Comparison of ENCODE assay signal across 24 cellular contexts in the genomic region with DNA sequence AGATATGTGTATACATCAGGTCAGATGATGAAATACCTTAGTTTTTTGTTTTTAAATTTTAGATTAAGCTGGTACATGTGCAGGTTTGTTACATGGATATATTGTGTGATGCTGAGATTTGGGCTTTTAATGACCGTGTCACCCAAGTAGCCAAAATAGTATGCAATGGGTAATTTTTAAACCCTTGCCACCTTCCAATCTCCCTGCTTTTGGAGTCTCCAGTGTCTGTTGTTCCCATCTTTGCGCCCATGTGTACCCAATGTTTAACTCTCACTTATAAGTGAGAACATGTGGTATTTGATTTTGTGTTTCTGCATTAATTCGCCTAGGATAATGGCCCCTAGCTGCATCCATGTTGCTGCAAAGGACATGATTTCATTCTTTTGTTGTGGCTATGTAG. TPM values are rescaled to one million over a fixed set of nuclear protein-coding genes. Genes with fewer than 3 reads are reported as not detected.
DNase-seq lines count a peak whose midpoint lies in the region; ATAC-seq, FAIRE-seq and TF ChIP-seq lines count a peak whose summit lies in the region.
"Had no signal": no experiment of that assay in that cellular context is flagged by ENCODE, and none has a peak within 500 bp of the region (broad histone marks: within the 10 kb centered on the region; RNA-seq: fewer than 3 reads in every experiment).

No MANE protein-coding gene starts in this region.

- peaks cover 3% of the 10 kb centered on the region for H3K36me3 ChIP-seq in OCI-LY3 (replicated peaks; ENCODE audit: low read depth, low read length)
- H3K36me3 ChIP-seq in K562 (ENCODE audit: control insufficient read depth, insufficient read depth, low read length) = no peaks in the 10 kb centered on the region; the same call in 2 of the 3 replicates
- H3K36me3 ChIP-seq: BLaER1 treated with 17β-estradiol and CSF1 and Interleukin-3, amounts not matched to agents 10 nM and 100 nM had no signal

- no peak overlapping the region for H3K4me3 Mint-ChIP-seq in activated CD4-positive, alpha-beta T cell treated with anti-CD3 and anti-CD28 coated beads for 36 hours
- no peak overlapping the region for H3K4me3 Mint-ChIP-seq in stimulated activated memory B cell treated with anti-CD40 and anti-IgM and Interleukin-4, amounts not matched to agents 10 μg/mL and 1 μg/mL and 100 μg/mL, for 72 hours
- H3K4me3 Mint-ChIP-seq: CD4-positive, alpha-beta T cell; CD8-positive, alpha-beta T cell had no signal

- H3K4me1 ChIP-seq in OCI-LY3 (ENCODE audit: low read length) = peaks cover 65% of the 10 kb centered on the region
- peaks cover 16 to 58% of the 10 kb centered on the region in 2 experiments for H3K4me1 ChIP-seq in K562 (replicated peaks in 1 of 2; ENCODE audit: control insufficient read depth in 2 of 2, insufficient read depth in 2 of 2, low read length in 2 of 2)
- H3K4me1 ChIP-seq: A549 had no signal

- TF ChIP-seq CTCF in OCI-LY3 (IDR thresholded peaks at IDR 0.05; ENCODE audit: low read depth, low read length) (no peak), K562 (IDR thresholded peaks at IDR 0.05 in 2 of 3, conservative IDR thresholded peaks at IDR 0.05 in 1 of 3; ENCODE audit: insufficient read depth in 2 of 3, low read depth in 1 of 3, low read length in 3 of 3) (no peak)

- H3K9ac ChIP-seq in OCI-LY3 (ENCODE audit: low read length) = peak overlapping the region; percentile 66
- no peak overlapping the region for H3K9ac ChIP-seq in K562 (ENCODE audit: insufficient read depth in 1 of 2, low read depth in 2 of 2, low read length in 2 of 2)
- H3K9ac ChIP-seq: BLaER1 treated with 17β-estradiol and CSF1 and Interleukin-3, amounts not matched to agents 10 nM and 100 nM had no signal

- H3K27ac Mint-ChIP-seq in activated CD4-positive, alpha-beta T cell treated with anti-CD3 and anti-CD28 coated beads for 36 hours = peak overlapping the region; percentile 22
- H3K27ac Mint-ChIP-seq in stimulated activated memory B cell treated with anti-CD40 and anti-IgM and Interleukin-4, amounts not matched to agents 10 μg/mL and 1 μg/mL and 100 μg/mL, for 72 hours = peak overlapping the region; percentile 69
- H3K27ac Mint-ChIP-seq: B cell; CD4-positive, alpha-beta T cell; CD8-positive, alpha-beta T cell had no signal

- no peaks in the 10 kb centered on the region for H3K27me3 ChIP-seq in OCI-LY3 (ENCODE audit: low read depth, low read length)
- no peaks in the 10 kb centered on the region for H3K27me3 ChIP-seq in K562 (ENCODE audit: control insufficient read depth in 2 of 2, insufficient read depth in 2 of 2, low read length in 2 of 2)
- H3K27me3 ChIP-seq: BLaER1 treated with 17β-estradiol and CSF1 and Interleukin-3, amounts not matched to agents 10 nM and 100 nM had no signal

- H3K79me2 ChIP-seq in OCI-LY3 (ENCODE audit: low read length) (no peaks in the 10 kb centered on the region), K562 (ENCODE audit: control insufficient read depth, insufficient read depth, low read length) (no peaks in the 10 kb centered on the region)

- 77% methylated on average over 3 of the region's 3 CpGs for WGBS in K562 (ENCODE audit: insufficient coverage, low coverage, missing lambda C conversion rate)

- H3K4me2 ChIP-seq in OCI-LY3 (ENCODE audit: low read length) (peak overlapping the region; percentile 72; the same call in 1 of the 2 replicates), K562 (ENCODE audit: insufficient read depth, low read length) (no peak overlapping the region)
- H3K4me2 ChIP-seq: A549 had no signal

- in situ Hi-C loops in K562 (cut with MboI) = no loop called here

- no peak overlapping the region for H2AFZ ChIP-seq in OCI-LY3 (ENCODE audit: low read depth, low read length)
- no peak overlapping the region for H2AFZ ChIP-seq in K562 (ENCODE audit: low read depth, low read length)

- peaks cover 20% of the 10 kb centered on the region for H3K9me3 Mint-ChIP-seq in activated CD4-positive, alpha-beta T cell treated with anti-CD3 and anti-CD28 coated beads for 36 hours (ENCODE audit: low read depth)
- H3K9me3 Mint-ChIP-seq in stimulated activated memory B cell treated with anti-CD40 and anti-IgM and Interleukin-4, amounts not matched to agents 10 μg/mL and 1 μg/mL and 100 μg/mL, for 72 hours = peaks cover 9% of the 10 kb centered on the region

- BruUV-seq in K562 (replicated peaks; lab: Mats Ljungman, UMichigan) = no TSS peak

- H3K4me1 Mint-ChIP-seq in activated CD4-positive, alpha-beta T cell treated with anti-CD3 and anti-CD28 coated beads for 36 hours = peaks cover 48% of the 10 kb centered on the region
- H3K4me1 Mint-ChIP-seq in stimulated activated memory B cell treated with anti-CD40 and anti-IgM and Interleukin-4, amounts not matched to agents 10 μg/mL and 1 μg/mL and 100 μg/mL, for 72 hours = peaks cover 71% of the 10 kb centered on the region

- CTCF ChIA-PET in activated CD4-positive, alpha-beta T cell treated with anti-CD3 and anti-CD28 coated beads for 36 hours (lab: Charles Lee) = interaction anchor here (1.0 to 1.7 kb wide), 4 partner anchors 27 to 37 kb away, joined by 3 to 7 read pairs (median 4); no protein-coding TSS in a partner anchor
- CTCF ChIA-PET in K562 (lab: Yijun Ruan, JAX; ENCODE audit: low intra/inter-chr PET ratio) = no interaction called here

- H3K9me1 ChIP-seq in K562 (ENCODE audit: control insufficient read depth, insufficient read depth, low read length) = no peaks in the 10 kb centered on the region

- H3K9me3 ChIP-seq in OCI-LY3 (ENCODE audit: insufficient read depth, low read length) (peaks cover 6% of the 10 kb centered on the region; the same call in 1 of the 2 replicates), K562 (replicated peaks; ENCODE audit: control insufficient read depth, insufficient read depth, low read depth, low read length) (peaks cover 4% of the 10 kb centered on the region)

- no peak for FAIRE-seq in K562 (lab: Jason Lieb, UNC)
- FAIRE-seq: A549 had no signal

- DNase-seq in activated CD4-positive, alpha-beta T cell treated with anti-CD3 and anti-CD28 coated beads for 36 hours = no peak
- no peak for DNase-seq in activated CD4-positive, alpha-beta T cell treated with anti-CD3 and anti-CD28 coated beads, Interleukin-2, amount 50 U/mL, for 4 hours
- DNase-seq in K562 (ENCODE audit: extremely low read depth in 1 of 4, low spot score in 3 of 4) (no peak), cardiac septum (ENCODE audit: low spot score) (no peak), COLO829 (ENCODE audit: low spot score) (no peak)
- DNase-seq: AML-193; CD4-positive, alpha-beta T cell; CD8-positive, alpha-beta T cell; COR-L47; DMS 273 treated with DMSO at 0.1 percent for 48 hours; DMS153; DMS53; DMS79; DND-41; EL; GDM1 had no signal

- ATAC-seq in activated CD4-positive, alpha-beta T cell treated with anti-CD3 and anti-CD28 coated beads for 36 hours = no peak
- no peak for ATAC-seq in K562
- ATAC-seq in stimulated activated memory B cell treated with anti-CD40 and anti-IgM and Interleukin-4, amounts not matched to agents 10 μg/mL and 1 μg/mL and 100 μg/mL, for 72 hours = no peak
- ATAC-seq in GM18519 (IDR thresholded peaks at IDR 0.05; ENCODE audit: low FRiP score, unreplicated experiment) = no peak
- ATAC-seq: A549; CD8-positive, alpha-beta T cell had no signal

- peak overlapping the region; percentile 92 for H3K27ac ChIP-seq in OCI-LY3 (ENCODE audit: low read length)
- H3K27ac ChIP-seq in K562 (ENCODE audit: extremely low read depth, low read depth, low read length) = no peak overlapping the region
- H3K27ac ChIP-seq: 22Rv1, A549, C4-2B had no signal

- H4K20me1 ChIP-seq in OCI-LY3 (ENCODE audit: insufficient read depth, low read length) (no peaks in the 10 kb centered on the region), K562 (replicated peaks; ENCODE audit: control insufficient read depth, insufficient read depth, low read length) (no peaks in the 10 kb centered on the region)
- H4K20me1 ChIP-seq: BLaER1 treated with 17β-estradiol and CSF1 and Interleukin-3, amounts not matched to agents 10 nM and 100 nM had no signal

- TF ChIP-seq POLR2A in K562 (conservative IDR thresholded peaks at IDR 0.05) = no peak

- H3K27me3 Mint-ChIP-seq in activated CD4-positive, alpha-beta T cell treated with anti-CD3 and anti-CD28 coated beads for 36 hours = no peaks in the 10 kb centered on the region
- no peaks in the 10 kb centered on the region for H3K27me3 Mint-ChIP-seq in stimulated activated memory B cell treated with anti-CD40 and anti-IgM and Interleukin-4, amounts not matched to agents 10 μg/mL and 1 μg/mL and 100 μg/mL, for 72 hours
- H3K27me3 Mint-ChIP-seq: B cell; CD4-positive, alpha-beta T cell had no signal

- TF ChIP-seq EP300 in K562 (IDR thresholded peaks at IDR 0.05; ENCODE audit: low read length) = no peak

- POLR2A ChIA-PET in activated CD4-positive, alpha-beta T cell treated with anti-CD3 and anti-CD28 coated beads for 36 hours (lab: Charles Lee) = no interaction called here
- POLR2A ChIA-PET in K562 (lab: Yijun Ruan, JAX) = interaction anchor here (1.0 kb wide), 1 partner anchor 46 kb away, joined by 4 read pairs; the partner anchor contains the start of gene TNFAIP3

- peaks cover 5% of the 10 kb centered on the region for H3K36me3 Mint-ChIP-seq in activated CD4-positive, alpha-beta T cell treated with anti-CD3 and anti-CD28 coated beads for 36 hours (ENCODE audit: low read depth)
- H3K36me3 Mint-ChIP-seq in stimulated activated memory B cell treated with anti-CD40 and anti-IgM and Interleukin-4, amounts not matched to agents 10 μg/mL and 1 μg/mL and 100 μg/mL, for 72 hours = peaks cover 4% of the 10 kb centered on the region
- H3K36me3 Mint-ChIP-seq: CD8-positive, alpha-beta T cell had no signal

- no peak for TF ChIP-seq RAD21 in K562 (CRISPR knock-in tag; conservative IDR thresholded peaks at IDR 0.05 in 1 of 2, IDR thresholded peaks at IDR 0.05 in 1 of 2)

- intact Hi-C loops in activated CD4-positive, alpha-beta T cell treated with anti-CD3 and anti-CD28 coated beads for 36 hours (cut with DNase I, micrococcal nuclease) = no loop called here
- intact Hi-C loops in K562 (cut with micrococcal nuclease) (no loop called here), cardiac septum (cut with DNase I) (no loop called here)

- H3K4me3 ChIP-seq in OCI-LY3 (ENCODE audit: low read length) (no peak overlapping the region), K562 (no peak overlapping the region)
- H3K4me3 ChIP-seq: A549; BLaER1 treated with 17β-estradiol and CSF1 and Interleukin-3, amounts not matched to agents 10 nM and 100 nM had no signal

RNA-seq across cellular contexts. Expression of gene TNFAIP3, which starts 45.8 kb away (rescaled TPM):
- 100 to 1,000 TPM; 284 to 371 TPM for total RNA-seq in activated CD4-positive, alpha-beta T cell treated with anti-CD3 and anti-CD28 coated beads for 36 hours
- total RNA-seq in K562 (2011; cell fraction: chromatin; rRNA removed; ENCODE audit: low replicate concordance) = 14.3 and 18.6 TPM in 2 replicates
- total RNA-seq in K562 (2011; cell fraction: nucleolus; rRNA removed) = 8.0 and 9.1 TPM in 2 replicates
- total RNA-seq in K562 (2011; cell fraction: nucleoplasm; rRNA removed) = 10.2 and 11.3 TPM in 2 replicates
- total RNA-seq in K562 (2014; rRNA removed) (5.9 and 6.2 TPM in 2 replicates), K562 (2014; rRNA removed; fragmentation: Illumina TruSeq; extraction: Trizol) (6.5 and 6.9 TPM in 2 replicates), K562 (2015; rRNA removed; fragmentation: Illumina TruSeq; extraction: Trizol) (4.6 TPM in 2 replicates), K562 (2021) (12.5 and 17.0 TPM in 2 replicates), cardiac septum (7.9 TPM)
- polyA plus RNA-seq in K562 (2011; rRNA removed) (6.4 and 11.8 TPM in 2 replicates), K562 (2014; fragmentation: Illumina TruSeq; extraction: Trizol) (9.8 and 11.5 TPM in 2 replicates), K562 (2014; fragmentation: Nextera tagmentation; extraction: Ambion mirVana) (1 to 10 TPM in 1 of 2 experiments, under 1 TPM in 1; 0.79 to 1.3 TPM), K562 (2014; rRNA removed) (9.2 and 9.5 TPM in 2 replicates)
- 2.5 and 5.0 TPM in 2 replicates for polyA plus RNA-seq in K562 (2011; cell fraction: cytosol; rRNA removed)
- 21.1 and 33.6 TPM in 2 replicates for polyA plus RNA-seq in K562 (2011; cell fraction: nucleus; rRNA removed)
- polyA plus RNA-seq in K562 (2012) = 5.7 and 26.6 TPM in 2 replicates
- polyA minus RNA-seq in K562 (2011; rRNA and poly(A)+ RNA removed) = 5.4 and 11.3 TPM in 2 replicates
- polyA minus RNA-seq in K562 (2011; cell fraction: cytosol; rRNA and poly(A)+ RNA removed) = 2.9 and 4.6 TPM in 2 replicates
- 6.7 and 20.5 TPM in 2 replicates for polyA minus RNA-seq in K562 (2011; cell fraction: nucleus; rRNA and poly(A)+ RNA removed)

Comparison
In these comparisons a context has a peak if more than half of its experiments do, and no peak if none do; other contexts are left out.
1. RNA of gene TNFAIP3, which starts 45.8 kb away (total RNA-seq): 284 to 371 TPM in activated CD4-positive, alpha-beta T cell treated with anti-CD3 and anti-CD28 coated beads for 36 hours; 7.9 TPM in cardiac septum (single experiment) and 4.6 to 18.6 TPM in K562; every median in the first group is over 10 times any median in the second.